Comparison of ENCODE assay signal across 10 cellular contexts in genomic region chr12:78898416-78898815, GRCh38. TPM values are rescaled to one million over a fixed set of nuclear protein-coding genes. Genes with fewer than 3 reads are reported as not detected.
A peak's percentile ranks its signal among the peaks of the same experiment; 100 is the strongest.
DNase-seq lines count a peak whose midpoint lies in the region; ATAC-seq, FAIRE-seq and TF ChIP-seq lines count a peak whose summit lies in the region.
"Had no signal": no experiment of that assay in that cellular context is flagged by ENCODE, and none has a peak within 500 bp of the region (broad histone marks: within the 10 kb centered on the region; RNA-seq: fewer than 3 reads in every experiment).

No MANE protein-coding gene starts in this region.

- peak overlapping the region; percentile 77 for H3K27ac Mint-ChIP-seq in astrocyte (ENCODE audit: unreplicated experiment)
- no peak overlapping the region for H3K27ac Mint-ChIP-seq in endodermal cell
- no peak overlapping the region for H3K27ac Mint-ChIP-seq in CD4-positive, alpha-beta memory T cell

- H3K36me3 ChIP-seq in BLaER1 (peaks cover 11% of the 10 kb centered on the region; the same call in 1 of the 2 replicates), astrocyte (ENCODE audit: insufficient read depth, low read length) (no peaks in the 10 kb centered on the region), endodermal cell (ENCODE audit: control insufficient read depth, insufficient read depth, low read length) (no peaks in the 10 kb centered on the region)
- no peaks in the 10 kb centered on the region for H3K36me3 ChIP-seq in CD4-positive, alpha-beta memory T cell (ENCODE audit: insufficient read depth, low read length)

- H3K9me3 Mint-ChIP-seq in astrocyte (ENCODE audit: unreplicated experiment) (no peaks in the 10 kb centered on the region), endodermal cell (no peaks in the 10 kb centered on the region)
- H3K9me3 Mint-ChIP-seq in CD4-positive, alpha-beta memory T cell = peaks cover 3 to 10% (median 5%) of the 10 kb centered on the region in 8 donors

- no CpG with 5 or more reads among the region's 1 CpG for WGBS in endodermal cell (ENCODE audit: insufficient coverage in 1 of 2, insufficient read length in 1 of 2), 2 experiments

- no peaks in the 10 kb centered on the region for H3K79me2 ChIP-seq in astrocyte (ENCODE audit: insufficient read depth, low read length)

- H3K4me3 Mint-ChIP-seq in astrocyte (ENCODE audit: unreplicated experiment) (no peak overlapping the region), endodermal cell (no peak overlapping the region)
- H3K4me3 Mint-ChIP-seq in CD4-positive, alpha-beta memory T cell = no peak overlapping the region

- H3K4me2 ChIP-seq in BLaER1 (peak overlapping the region; percentile 30; the same call in 1 of the 2 replicates), astrocyte (ENCODE audit: low read length) (no peak overlapping the region)

- H3K4me1 ChIP-seq in BLaER1 (peaks cover 17% of the 10 kb centered on the region), astrocyte (ENCODE audit: insufficient read depth, low read length) (no peaks in the 10 kb centered on the region), endodermal cell (ENCODE audit: control insufficient read depth, insufficient read depth, low read length) (no peaks in the 10 kb centered on the region)
- H3K4me1 ChIP-seq in CD4-positive, alpha-beta memory T cell (ENCODE audit: insufficient read depth, low read length) = no peaks in the 10 kb centered on the region

- CTCF ChIA-PET in CD4-positive, alpha-beta memory T cell (lab: Charles Lee; ENCODE audit: partially characterized antibody) = no interaction called here

- H3K27me3 Mint-ChIP-seq in astrocyte (ENCODE audit: low read depth, unreplicated experiment) (no peaks in the 10 kb centered on the region), endodermal cell (ENCODE audit: insufficient read depth) (no peaks in the 10 kb centered on the region)
- no peaks in the 10 kb centered on the region for H3K27me3 Mint-ChIP-seq in CD4-positive, alpha-beta memory T cell

- H4K20me1 ChIP-seq in BLaER1 = peaks cover 10% of the 10 kb centered on the region
- H4K20me1 ChIP-seq in astrocyte (ENCODE audit: insufficient read depth, low read length) = no peaks in the 10 kb centered on the region

- H3K27ac ChIP-seq in BLaER1 = no peak overlapping the region
- H3K27ac ChIP-seq in astrocyte (ENCODE audit: low read depth, low read length) = no peak overlapping the region
- H3K27ac ChIP-seq in endodermal cell (ENCODE audit: low read depth, low read length) = no peak overlapping the region
- H3K27ac ChIP-seq in CD4-positive, alpha-beta memory T cell (ENCODE audit: low read depth, low read length) = no peak overlapping the region

- no peak for FAIRE-seq in astrocyte (lab: Jason Lieb, UNC)

- H3K36me3 Mint-ChIP-seq in astrocyte (ENCODE audit: low read depth, unreplicated experiment) (no peaks in the 10 kb centered on the region), endodermal cell (ENCODE audit: low read depth) (no peaks in the 10 kb centered on the region)
- H3K36me3 Mint-ChIP-seq in CD4-positive, alpha-beta memory T cell = no peaks in the 10 kb centered on the region

- no peak overlapping the region for H3K4me3 ChIP-seq in BLaER1
- H3K4me3 ChIP-seq in astrocyte (ENCODE audit: insufficient read depth, low read depth, low read length) = no peak overlapping the region
- no peak overlapping the region for H3K4me3 ChIP-seq in endodermal cell (ENCODE audit: low read length)
- H3K4me3 ChIP-seq in CD4-positive, alpha-beta memory T cell (ENCODE audit: low read length in 2 of 2) = no peak overlapping the region

- H2AFZ ChIP-seq in astrocyte (ENCODE audit: low read depth, low read length) = no peak overlapping the region

- intact Hi-C loops in CD4-positive, alpha-beta memory T cell (cut with micrococcal nuclease) = no loop called here

- no peak for ATAC-seq in HG03095 (IDR thresholded peaks at IDR 0.05; ENCODE audit: unreplicated experiment)

- DNase-seq in NCI-H1436 treated with DMSO at 0.1 percent for 48 hours (lab: John Stamatoyannopoulos, UW) (peak; percentile 32), astrocyte (ENCODE audit: low read depth) (peak; percentile 75), lung microvascular endothelial cell (ENCODE audit: low read depth in 2 of 2) (peak; percentile 25 to 79), endodermal cell (no peak)
- DNase-seq in CD4-positive, alpha-beta memory T cell = no peak
- no peak for DNase-seq in activated naive CD4-positive, alpha-beta T cell (lab: John Stamatoyannopoulos, UW)
- DNase-seq: NCI-H2227 treated with DMSO at 0.1 percent for 48 hours, T1000 had no signal

- H3K27me3 ChIP-seq in BLaER1 = no peaks in the 10 kb centered on the region
- H3K27me3 ChIP-seq in astrocyte (ENCODE audit: insufficient read depth, low read length) = no peaks in the 10 kb centered on the region
- H3K27me3 ChIP-seq in endodermal cell (ENCODE audit: control insufficient read depth, insufficient read depth, low read length, poor library complexity, severe bottlenecking) = no peaks in the 10 kb centered on the region
- no peaks in the 10 kb centered on the region for H3K27me3 ChIP-seq in CD4-positive, alpha-beta memory T cell (ENCODE audit: insufficient read depth, low read length)

- H3K4me1 Mint-ChIP-seq in astrocyte (ENCODE audit: low read depth, unreplicated experiment) (peaks cover 6% of the 10 kb centered on the region), endodermal cell (peaks cover 3% of the 10 kb centered on the region)
- no peaks in the 10 kb centered on the region for H3K4me1 Mint-ChIP-seq in CD4-positive, alpha-beta memory T cell

- no peaks in the 10 kb centered on the region for H3K9me3 ChIP-seq in BLaER1
- no peaks in the 10 kb centered on the region for H3K9me3 ChIP-seq in astrocyte (ENCODE audit: insufficient read depth, low read depth, low read length)
- H3K9me3 ChIP-seq in endodermal cell (ENCODE audit: control insufficient read depth, low read length) = no peaks in the 10 kb centered on the region
- no peaks in the 10 kb centered on the region for H3K9me3 ChIP-seq in CD4-positive, alpha-beta memory T cell (ENCODE audit: control insufficient read depth in 1 of 2, low read length in 2 of 2)

- H3K9ac ChIP-seq in BLaER1 (no peak overlapping the region), astrocyte (ENCODE audit: low read length) (no peak overlapping the region), endodermal cell (ENCODE audit: extremely low read depth, low read length, poor library complexity, severe bottlenecking) (no peak overlapping the region)

- no peak for TF ChIP-seq CTCF in astrocyte (IDR thresholded peaks at IDR 0.05; ENCODE audit: insufficient read depth, low read depth, low read length)
- TF ChIP-seq CTCF in endodermal cell (conservative IDR thresholded peaks at IDR 0.05) = no peak

- POLR2A ChIA-PET in CD4-positive, alpha-beta memory T cell (lab: Charles Lee; ENCODE audit: partially characterized antibody) = no interaction called here

RNA-seq across cellular contexts. Expression of gene SYT1, which starts 33.8 kb away (rescaled TPM):
- total RNA-seq in astrocyte (24.0 and 33.2 TPM in 2 replicates), lung microvascular endothelial cell (2.0 and 5.4 TPM in 2 replicates), endodermal cell (10 to 100 TPM in 1 of 2 donors, 1 to 10 TPM in 1; 6.8 to 10.7 TPM)
- polyA plus RNA-seq in endodermal cell (2013, experiment 1 of 2) = 21.1 TPM
- 19.2 TPM for polyA plus RNA-seq in endodermal cell (2013, experiment 2 of 2)
- not detected for total RNA-seq in CD4-positive, alpha-beta memory T cell
- polyA plus RNA-seq in CD4-positive, alpha-beta memory T cell = not detected

Comparison
In these comparisons a context has a peak if more than half of its experiments do, and no peak if none do; other contexts are left out.
1. DNase-seq: peak in NCI-H1436 treated with DMSO at 0.1 percent for 48 hours (single experiment), astrocyte (single experiment) and lung microvascular endothelial cell (2 of 2); none in endodermal cell (single experiment), CD4-positive, alpha-beta memory T cell (0 of 5) and activated naive CD4-positive, alpha-beta T cell (0 of 4).